ENCODE assay signal across 18 cellular contexts in the genomic region with DNA sequence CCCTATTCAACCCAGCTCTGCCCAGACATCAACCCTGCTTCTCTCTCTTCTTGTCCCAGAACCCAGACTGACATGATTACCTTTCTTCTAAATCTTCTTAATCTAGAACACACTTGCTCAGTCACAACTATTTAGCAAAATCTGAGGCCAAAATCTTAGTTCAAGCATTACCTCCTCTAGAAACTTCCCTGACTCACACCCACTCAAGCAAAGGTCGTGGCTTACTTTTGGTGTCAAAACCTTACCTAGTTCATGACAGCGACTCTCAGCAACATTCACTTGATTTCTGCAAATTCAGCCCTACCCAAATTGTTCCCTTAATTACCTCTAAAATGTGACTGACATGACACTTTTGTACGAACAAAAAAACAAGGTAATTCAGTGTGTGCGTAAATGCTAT.
DNase-seq lines count a peak whose midpoint lies in the region; ATAC-seq and TF ChIP-seq lines count a peak whose summit lies in the region.
"Had no signal": no experiment of that assay in that cellular context is flagged by ENCODE, and none has a peak within 500 bp of the region (broad histone marks: within the 10 kb centered on the region; RNA-seq: fewer than 3 reads in every experiment).

No MANE protein-coding gene starts in this region.

- no peak overlapping the region for H4K8ac ChIP-seq in H9 (replicated peaks; ENCODE audit: insufficient read length, low read depth, low read length)

- DNase-seq in right atrium auricular region (ENCODE audit: low spot score) (no peak), Right ventricle myocardium superior (no peak), esophagus squamous epithelium (lab: John Stamatoyannopoulos, UW) (no peak), osteocyte (ENCODE audit: extremely low spot score, unreplicated experiment) (no peak), uterus (no peak), testis (no peak), H9 (no peak), Kasumi-1 (lab: John Stamatoyannopoulos, UW) (no peak)
- DNase-seq: activated CD4-positive, alpha-beta T cell treated with anti-CD3 and anti-CD28 coated beads for 4 hours; activated effector memory CD4-positive, alpha-beta T cell treated with anti-CD3 and anti-CD28 coated beads, Interleukin-2, amount 50 U/mL, for 16 hours; central memory CD4-positive, alpha-beta T cell; effector memory CD4-positive, alpha-beta T cell; mucosa of descending colon; NCI-H1417 treated with DMSO at 0.1 percent for 48 hours; occipital lobe had no signal

- H3T11ph ChIP-seq in H9 (ENCODE audit: low read length), result no peak overlapping the region

- peak overlapping the region; percentile 38 to 71 for H3K27ac ChIP-seq in right atrium auricular region
- H3K27ac ChIP-seq in esophagus squamous epithelium, result peak overlapping the region in 3 of 4 donors; percentile 54 to 79 (median 65)
- peak overlapping the region; percentile 33 to 59 for H3K27ac ChIP-seq in uterus
- H3K27ac ChIP-seq in testis, result no peak overlapping the region
- no peak overlapping the region for H3K27ac ChIP-seq in H9 (ENCODE audit: insufficient read length, low read depth, low read length)

- H3K4me1 Mint-ChIP-seq in osteocyte (ENCODE audit: unreplicated experiment) (peaks cover 72% of the 10 kb centered on the region), H9 (peaks cover 30 to 33% of the 10 kb centered on the region in 2 experiments)
- H3K4me1 Mint-ChIP-seq: CD14-positive monocyte had no signal

- H3K27ac Mint-ChIP-seq in osteocyte (ENCODE audit: unreplicated experiment), result peak overlapping the region; percentile 86
- no peak overlapping the region for H3K27ac Mint-ChIP-seq in H9
- H3K27ac Mint-ChIP-seq: CD14-positive monocyte had no signal

- no peak overlapping the region for H3K4ac ChIP-seq in H9 (ENCODE audit: low read depth, low read length)

- ATAC-seq in Right ventricle myocardium superior (ENCODE audit: poor library complexity), result no peak

- H3K4me3 ChIP-seq in right atrium auricular region, result no peak overlapping the region
- no peak overlapping the region for H3K4me3 ChIP-seq in esophagus squamous epithelium
- H3K4me3 ChIP-seq in uterus, result no peak overlapping the region
- H3K4me3 ChIP-seq in testis, result no peak overlapping the region
- H3K4me3 ChIP-seq: adrenal gland, mucosa of descending colon, tibial nerve had no signal

- H3K4me3 Mint-ChIP-seq in osteocyte (ENCODE audit: unreplicated experiment) (no peak overlapping the region), H9 (no peak overlapping the region)
- H3K4me3 Mint-ChIP-seq: CD14-positive monocyte had no signal

- H3K23me2 ChIP-seq in H9 (ENCODE audit: insufficient read length, low read depth, low read length, poor library complexity, severe bottlenecking), result no peaks in the 10 kb centered on the region

- no peak overlapping the region for H4K5ac ChIP-seq in H9 (ENCODE audit: insufficient read length, low read depth, low read length)

- no peak overlapping the region for H2BK12ac ChIP-seq in H9 (ENCODE audit: insufficient read length, low read depth, low read length)

- no peak overlapping the region for H2BK20ac ChIP-seq in H9 (ENCODE audit: low read depth, low read length, poor library complexity, severe bottlenecking)

- H4K91ac ChIP-seq in H9 (ENCODE audit: insufficient read length, low read depth, low read length), result no peak overlapping the region

- H2BK15ac ChIP-seq in H9 (ENCODE audit: low read depth, low read length), result no peak overlapping the region

- no peak overlapping the region for H3K14ac ChIP-seq in H9 (ENCODE audit: insufficient read depth, low read length)

- no peak overlapping the region for H2AK5ac ChIP-seq in H9 (ENCODE audit: insufficient read length, low read length)

- no peaks in the 10 kb centered on the region for H3K27me3 Mint-ChIP-seq in osteocyte (ENCODE audit: unreplicated experiment)
- H3K27me3 Mint-ChIP-seq in H9 (ENCODE audit: low read depth), result peaks cover 5% of the 10 kb centered on the region

- H3K4me1 ChIP-seq in right atrium auricular region, result peaks cover 0 to 10% of the 10 kb centered on the region in 2 donors
- H3K4me1 ChIP-seq in esophagus squamous epithelium, result peaks cover 0 to 25% (median 5%) of the 10 kb centered on the region in 3 donors
- H3K4me1 ChIP-seq in uterus, result no peaks in the 10 kb centered on the region
- H3K4me1 ChIP-seq in testis, result peaks cover 12% of the 10 kb centered on the region
- H3K4me1 ChIP-seq in H9 (ENCODE audit: insufficient read depth, low read length), result peaks cover 4% of the 10 kb centered on the region; the same call in 1 of the 2 replicates

- H3K9me3 ChIP-seq in right atrium auricular region (no peaks in the 10 kb centered on the region), esophagus squamous epithelium (no peaks in the 10 kb centered on the region), uterus (no peaks in the 10 kb centered on the region), testis (no peaks in the 10 kb centered on the region), H9 (ENCODE audit: control insufficient read depth, low read depth, low read length) (no peaks in the 10 kb centered on the region)
- H3K9me3 ChIP-seq: adrenal gland, mucosa of descending colon, tibial nerve had no signal

- H2BK120ac ChIP-seq in H9 (ENCODE audit: low read depth, low read length, poor library complexity, severe bottlenecking), result no peak overlapping the region

- H4K20me1 ChIP-seq in H9 (ENCODE audit: control insufficient read depth, insufficient read depth, insufficient read length), result no peaks in the 10 kb centered on the region

- no peaks in the 10 kb centered on the region for H3K79me1 ChIP-seq in H9 (ENCODE audit: insufficient read depth, low read depth, low read length, poor library complexity, severe bottlenecking)

- H3K27me3 ChIP-seq in right atrium auricular region (no peaks in the 10 kb centered on the region), esophagus squamous epithelium (peaks cover 0 to 32% (median 0%) of the 10 kb centered on the region in 4 donors), uterus (no peaks in the 10 kb centered on the region), testis (no peaks in the 10 kb centered on the region), H9 (ENCODE audit: insufficient read depth, low read length) (no peaks in the 10 kb centered on the region)
- H3K27me3 ChIP-seq: adrenal gland, tibial nerve had no signal

- H3K18ac ChIP-seq in H9 (ENCODE audit: insufficient read length, low read depth, low read length), result no peak overlapping the region

- H3K4me2 ChIP-seq in H9 (ENCODE audit: insufficient read depth, insufficient read length, low read length), result no peak overlapping the region

- H3K23ac ChIP-seq in H9 (ENCODE audit: insufficient read length, low read depth, low read length), result no peak overlapping the region

- H3K79me2 ChIP-seq in H9 (ENCODE audit: insufficient read depth, low read length), result no peaks in the 10 kb centered on the region

- 81 to 92% methylated on average over 4 of the region's 4 CpGs for WGBS in esophagus squamous epithelium, 2 donors
- WGBS in testis, 2 donors, result 98 to 100% methylated on average over 4 of the region's 4 CpGs
- WGBS in H9 (ENCODE audit: extremely low coverage, insufficient read length, low lambda C conversion rate), result no CpG with 5 or more reads among the region's 4 CpGs

- H3K36me3 Mint-ChIP-seq in osteocyte (ENCODE audit: unreplicated experiment), result no peaks in the 10 kb centered on the region
- no peaks in the 10 kb centered on the region for H3K36me3 Mint-ChIP-seq in H9 (ENCODE audit: insufficient read depth in 1 of 3, low read depth in 3 of 3)
- H3K36me3 Mint-ChIP-seq: CD14-positive monocyte had no signal

- H3K56ac ChIP-seq in H9 (ENCODE audit: insufficient read length, low read depth, low read length), result no peak overlapping the region

- no peaks in the 10 kb centered on the region for H3K36me3 ChIP-seq in right atrium auricular region
- H3K36me3 ChIP-seq in esophagus squamous epithelium, result no peaks in the 10 kb centered on the region
- no peaks in the 10 kb centered on the region for H3K36me3 ChIP-seq in uterus
- no peaks in the 10 kb centered on the region for H3K36me3 ChIP-seq in testis (ENCODE audit: low read depth, missing control alignments)
- H3K36me3 ChIP-seq: adrenal gland, tibial nerve had no signal

- intact Hi-C loops in Right ventricle myocardium superior (cut with DNase I), result no loop called here
- intact Hi-C loops in esophagus squamous epithelium (cut with DNase I), result no loop called here
- intact Hi-C loops in uterus (cut with DNase I; ENCODE audit: low total_unique reads), result no loop called here
- intact Hi-C loops in testis (cut with DNase I; ENCODE audit: low total_unique reads), result no loop called here

- H3K9me3 Mint-ChIP-seq in osteocyte (ENCODE audit: unreplicated experiment) (no peaks in the 10 kb centered on the region), H9 (no peaks in the 10 kb centered on the region; a peak in 1 of 5 replicates)

- TF ChIP-seq CTCF in right atrium auricular region (IDR thresholded peaks at IDR 0.05) (no peak), esophagus squamous epithelium (IDR thresholded peaks at IDR 0.05) (no peak), osteocyte (IDR thresholded peaks at IDR 0.05) (no peak), uterus (IDR thresholded peaks at IDR 0.05) (no peak), testis (IDR thresholded peaks at IDR 0.05) (no peak), H9 (conservative IDR thresholded peaks at IDR 0.05) (no peak)

- no peak overlapping the region for H2AFZ ChIP-seq in H9 (ENCODE audit: low read length)

- no peak overlapping the region for H3K9ac ChIP-seq in H9 (ENCODE audit: extremely low read depth, insufficient read length, low read length)

- H2BK5ac ChIP-seq in H9 (ENCODE audit: insufficient read length, low read length), result no peak overlapping the region

- TF ChIP-seq POLR2A in esophagus squamous epithelium (IDR thresholded peaks at IDR 0.05) (no peak), uterus (IDR thresholded peaks at IDR 0.05) (no peak), testis (IDR thresholded peaks at IDR 0.05) (no peak)

Comparison
In these comparisons a context has a peak if more than half of its experiments do, and no peak if none do; other contexts are left out.
1. H3K27ac ChIP-seq: peak in right atrium auricular region (2 of 2), esophagus squamous epithelium (3 of 4) and uterus (2 of 2); none in testis (0 of 2) and H9 (single experiment).